25 cellular contexts compared by ENCODE assay signal in genomic region chr2:33617989-33618388, GRCh38.
"Had no signal": no experiment of that assay in that cellular context is flagged by ENCODE, and none has a peak within 500 bp of the region (broad histone marks: within the 10 kb centered on the region; RNA-seq: fewer than 3 reads in every experiment).

No MANE protein-coding gene starts in this region.

- H3K4me1 ChIP-seq: colonic mucosa, foreskin keratinocyte, gastroesophageal sphincter, lower lobe of right lung, right lobe of liver, tibial nerve, upper lobe of left lung, uterus had no signal

- H3K79me2 ChIP-seq: hepatocyte had no signal

- H3K27ac ChIP-seq: colonic mucosa, esophagus muscularis mucosa, foreskin keratinocyte, gastroesophageal sphincter, heart left ventricle, hepatocyte, lower lobe of right lung, ovary, right lobe of liver, thoracic aorta, tibial nerve, upper lobe of left lung, uterus had no signal

- H3K36me3 ChIP-seq: colonic mucosa, esophagus muscularis mucosa, gastroesophageal sphincter, heart left ventricle, lower lobe of right lung, ovary, right lobe of liver, thoracic aorta, tibial nerve, upper lobe of left lung, uterus had no signal

- FAIRE-seq: endothelial cell of umbilical vein, islet of Langerhans, small intestine had no signal

- H2AFZ ChIP-seq: hepatocyte had no signal

- H3K4me2 ChIP-seq: hepatocyte had no signal

- H3K9me3 ChIP-seq: colonic mucosa, esophagus muscularis mucosa, gastroesophageal sphincter, ovary, right lobe of liver, thoracic aorta, uterus had no signal

- H3K4me3 ChIP-seq: colonic mucosa, esophagus muscularis mucosa, gastroesophageal sphincter, heart left ventricle, hepatocyte, lower lobe of right lung, ovary, right lobe of liver, thoracic aorta, tibial nerve, upper lobe of left lung, uterus had no signal

- ATAC-seq: foreskin keratinocyte; gastroesophageal sphincter; heart left ventricle; left colon; left ventricle myocardium superior; lower lobe of right lung; naive thymus-derived CD8-positive, alpha-beta T cell; right lobe of liver; stimulated activated naive B cell treated with anti-CD40 and anti-IgM and Interleukin-4, amounts not matched to agents 10 μg/mL and 1 μg/mL and 100 μg/mL, for 72 hours had no signal

- H3K27me3 ChIP-seq: colonic mucosa, esophagus muscularis mucosa, foreskin keratinocyte, gastroesophageal sphincter, heart left ventricle, hepatocyte, ovary, right lobe of liver, tibial nerve, upper lobe of left lung, uterus had no signal

- DNase-seq: colonic mucosa; effector CD8-positive, alpha-beta T cell; endodermal cell; foreskin keratinocyte; heart left ventricle; left colon; left ventricle myocardium superior; lower lobe of right lung; naive thymus-derived CD8-positive, alpha-beta T cell; occipital lobe; ovary; right lobe of liver; small intestine; stimulated activated CD4-positive, alpha-beta T cell treated with anti-CD3 and anti-CD28 coated beads, Interleukin-15, amount 100 ng/mL, for 24 hours; stimulated activated CD4-positive, alpha-beta T cell treated with anti-CD3 and anti-CD28 coated beads, Interleukin-2, amount 100 ng/mL, for 48 hours; stimulated activated naive B cell treated with anti-CD40 and anti-IgM and Interleukin-4, amounts not matched to agents 10 μg/mL and 1 μg/mL and 100 μg/mL, for 72 hours; upper lobe of left lung; uterus had no signal
